Comparison of ENCODE assay signal across 28 cellular contexts in genomic region chr6:156438519-156438918, GRCh38.
DNase-seq lines count a peak whose midpoint lies in the region; ATAC-seq, FAIRE-seq and TF ChIP-seq lines count a peak whose summit lies in the region.
"Had no signal": no experiment of that assay in that cellular context is flagged by ENCODE, and none has a peak within 500 bp of the region (broad histone marks: within the 10 kb centered on the region; RNA-seq: fewer than 3 reads in every experiment).

No MANE protein-coding gene starts in this region.

- H3K14ac ChIP-seq in trophoblast cell (ENCODE audit: low read length), result no peak overlapping the region

- no peak overlapping the region for H3K4ac ChIP-seq in trophoblast cell (ENCODE audit: low read depth, low read length)

- H3K9me3 ChIP-seq in BLaER1 (peaks cover 9% of the 10 kb centered on the region), trophoblast cell (ENCODE audit: insufficient read depth, low read depth, low read length) (no peaks in the 10 kb centered on the region)
- H3K9me3 ChIP-seq: HAP-1 had no signal

- peak overlapping the region; percentile 89; the same call in 1 of the 2 replicates for H2AFZ ChIP-seq in GM23338
- no peak overlapping the region for H2AFZ ChIP-seq in trophoblast cell (ENCODE audit: insufficient read depth, low read length, poor library complexity)
- H2AFZ ChIP-seq: GM23248, PC-9 had no signal

- H3K36me3 ChIP-seq in BLaER1 (0 out of 2 replicates have a peak, but pooled peaks cover 4% of the 10 kb centered on the region), GM23338 (ENCODE audit: insufficient read depth) (no peaks in the 10 kb centered on the region), trophoblast cell (ENCODE audit: control insufficient read depth in 1 of 2, insufficient read depth in 2 of 2, low read length in 2 of 2) (no peaks in the 10 kb centered on the region)
- H3K36me3 ChIP-seq: HAP-1 had no signal

- no peak overlapping the region for H4K12ac ChIP-seq in trophoblast cell (ENCODE audit: low read depth, low read length)

- peaks cover 8% of the 10 kb centered on the region; the same call in 2 of the 3 replicates for H3K4me1 Mint-ChIP-seq in GM23338
- H3K4me1 Mint-ChIP-seq: CD4-positive, alpha-beta memory T cell had no signal

- H3K18ac ChIP-seq in trophoblast cell (ENCODE audit: low read length), result no peak overlapping the region

- WGBS in trophoblast cell (ENCODE audit: extremely low coverage, insufficient coverage, insufficient read length), result no CpG with 5 or more reads among the region's 4 CpGs

- no peaks in the 10 kb centered on the region for H3F3A ChIP-seq in GM23338 (replicated peaks; ENCODE audit: low read depth)

- H3K4me3 ChIP-seq in BLaER1, result no peak overlapping the region
- no peak overlapping the region for H3K4me3 ChIP-seq in GM23338
- no peak overlapping the region for H3K4me3 ChIP-seq in trophoblast cell (ENCODE audit: low read depth, low read length)
- H3K4me3 ChIP-seq: GM23248, HAP-1, PC-9 had no signal

- H3K9ac ChIP-seq in BLaER1, result no peak overlapping the region
- H3K9ac ChIP-seq in trophoblast cell (ENCODE audit: low read length), result no peak overlapping the region
- H3K9ac ChIP-seq: GM23248 had no signal

- H4K20me1 ChIP-seq in BLaER1 (no peaks in the 10 kb centered on the region), GM23338 (replicated peaks; ENCODE audit: insufficient read depth) (no peaks in the 10 kb centered on the region)

- ATAC-seq in GM23338 (no peak), GM19463 (IDR thresholded peaks at IDR 0.05; ENCODE audit: unreplicated experiment) (no peak), GM19395 (IDR thresholded peaks at IDR 0.05; ENCODE audit: unreplicated experiment) (no peak)

- H4K8ac ChIP-seq in trophoblast cell (ENCODE audit: low read depth, low read length), result no peak overlapping the region

- H3K79me1 ChIP-seq in trophoblast cell (ENCODE audit: low read length), result no peaks in the 10 kb centered on the region

- no peak overlapping the region for H2BK5ac ChIP-seq in trophoblast cell (ENCODE audit: low read depth, low read length, poor library complexity)

- H4K91ac ChIP-seq in trophoblast cell (ENCODE audit: low read depth, low read length), result no peak overlapping the region

- no peaks in the 10 kb centered on the region; the same call in 2 of the 3 replicates for H3K36me3 Mint-ChIP-seq in GM23338 (ENCODE audit: low read depth)
- H3K36me3 Mint-ChIP-seq: CD4-positive, alpha-beta memory T cell had no signal

- H3K4me3 Mint-ChIP-seq in GM23338, result no peak overlapping the region
- H3K4me3 Mint-ChIP-seq: CD4-positive, alpha-beta memory T cell; HFFc6 had no signal

- no peaks in the 10 kb centered on the region for H3K79me2 ChIP-seq in GM23338 (replicated peaks; ENCODE audit: insufficient read depth)
- no peaks in the 10 kb centered on the region for H3K79me2 ChIP-seq in trophoblast cell (ENCODE audit: control insufficient read depth, insufficient read depth, low read length, poor library complexity)

- H3K9me2 ChIP-seq in GM23338 (ENCODE audit: insufficient read depth), result peaks cover 4% of the 10 kb centered on the region; the same call in 1 of the 2 replicates

- no peak overlapping the region for H2AK5ac ChIP-seq in trophoblast cell (ENCODE audit: low read length)

- peaks cover 8% of the 10 kb centered on the region; the same call in 2 of the 3 replicates for H3K9me3 Mint-ChIP-seq in GM23338

- H2BK120ac ChIP-seq in trophoblast cell (ENCODE audit: insufficient read depth, low read length, poor library complexity), result no peak overlapping the region

- no peak for DNase-seq in GM23338 (ENCODE audit: low spot score)
- DNase-seq in trophoblast cell, result no peak
- no peak for DNase-seq in D341Med (ENCODE audit: low spot score)
- DNase-seq: CD4-positive, alpha-beta memory T cell; COR-L47; EL; GM23248; HFFc6; KBM-7; MV-4-11; NCI-H1105; NCI-H2081; NCI-H345; NCI-H510A treated with DMSO at 0.1 percent for 48 hours; NCI-H82; NK-92 treated with Interleukin-12 subunit alpha and Interleukin-12 subunit beta, amount 100 ng/mL, for 24 hours; PC-9; Right ventricle myocardium superior; RPMI8226; T-helper 1 cell had no signal

- H2BK12ac ChIP-seq in trophoblast cell (ENCODE audit: low read length), result no peak overlapping the region

- no peak overlapping the region for H3K23ac ChIP-seq in trophoblast cell (ENCODE audit: low read length)

- H3K4me1 ChIP-seq in BLaER1, result peaks cover 21% of the 10 kb centered on the region
- 0 out of 2 replicates have a peak, but pooled peaks cover 10% of the 10 kb centered on the region for H3K4me1 ChIP-seq in GM23338 (ENCODE audit: insufficient read depth)
- no peaks in the 10 kb centered on the region for H3K4me1 ChIP-seq in trophoblast cell (ENCODE audit: control insufficient read depth in 1 of 2, insufficient read depth in 2 of 2, low read length in 2 of 2)
- H3K4me1 ChIP-seq: HAP-1 had no signal

- peak overlapping the region; percentile 44 for H3K4me2 ChIP-seq in BLaER1
- H3K4me2 ChIP-seq in GM23338, result no peak overlapping the region
- H3K4me2 ChIP-seq in trophoblast cell (ENCODE audit: low read length), result no peak overlapping the region
- H3K4me2 ChIP-seq: PC-9 had no signal

- H3K27ac ChIP-seq in BLaER1, result no peak overlapping the region
- no peak overlapping the region for H3K27ac ChIP-seq in GM23338 (ENCODE audit: low read depth)
- H3K27ac ChIP-seq in VCaP, result peak overlapping the region; percentile 71
- H3K27ac ChIP-seq in trophoblast cell (ENCODE audit: low read depth, low read length), result no peak overlapping the region
- H3K27ac ChIP-seq: GM23248, PC-9 had no signal

- TF ChIP-seq CTCF in GM23338 (conservative IDR thresholded peaks at IDR 0.05; ENCODE audit: low read depth in 2 of 2) (no peak), VCaP (conservative IDR thresholded peaks at IDR 0.05) (no peak)

- peak; percentile 81 for FAIRE-seq in islet of Langerhans (lab: Jason Lieb, UNC)
- FAIRE-seq: GM19239, HTR-8/SVneo had no signal

- no peaks in the 10 kb centered on the region for H3K27me3 ChIP-seq in BLaER1
- H3K27me3 ChIP-seq in GM23338 (ENCODE audit: insufficient read depth), result no peaks in the 10 kb centered on the region
- H3K27me3 ChIP-seq in trophoblast cell (ENCODE audit: insufficient read depth, low read length), result no peaks in the 10 kb centered on the region

- H3K27ac Mint-ChIP-seq in GM23338, result no peak overlapping the region
- H3K27ac Mint-ChIP-seq: CD4-positive, alpha-beta memory T cell; HFFc6 had no signal

- peaks cover 2% of the 10 kb centered on the region for H3K27me3 Mint-ChIP-seq in GM23338 (ENCODE audit: insufficient read depth, low read depth, poor library complexity)

TF ChIP-seq in GM23338, 12 proteins besides CTCF, POLR2A, EP300 and RAD21 (continues in another document):
- TF ChIP-seq JUNB (IDR thresholded peaks at IDR 0.05; ENCODE audit: unreplicated experiment), result no peak
- no peak for TF ChIP-seq ZNF462 (CRISPR knock-in tag; IDR thresholded peaks at IDR 0.05)
